11 cellular contexts compared by ENCODE assay signal in the genomic region with DNA sequence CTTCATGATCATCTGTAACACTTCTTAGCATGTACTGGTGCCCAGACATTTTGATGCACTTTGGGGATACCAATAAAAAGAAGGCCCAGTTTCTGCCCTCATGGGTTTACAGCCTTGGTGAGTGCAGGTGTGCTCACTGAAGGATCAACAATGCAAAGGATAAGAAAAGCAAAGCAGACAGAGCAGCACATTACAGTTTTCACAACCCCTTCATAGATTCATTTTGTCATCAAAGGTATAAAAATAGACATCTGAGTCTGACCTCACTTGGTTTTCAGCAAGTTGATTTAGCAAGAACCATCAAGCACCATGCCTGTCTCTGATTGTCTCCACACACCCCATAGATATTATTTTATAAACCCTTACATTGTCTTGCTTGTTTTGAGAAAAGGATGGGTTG.
DNase-seq lines count a peak whose midpoint lies in the region; ATAC-seq and TF ChIP-seq lines count a peak whose summit lies in the region.
"Had no signal": no experiment of that assay in that cellular context is flagged by ENCODE, and none has a peak within 500 bp of the region (broad histone marks: within the 10 kb centered on the region; RNA-seq: fewer than 3 reads in every experiment).

No MANE protein-coding gene starts in this region.

- peaks cover 26% of the 10 kb centered on the region for H3K4me1 ChIP-seq in HAP-1

- ATAC-seq in GM18498 (IDR thresholded peaks at IDR 0.05; ENCODE audit: unreplicated experiment) = peak; percentile 36
- peak; percentile 43 for ATAC-seq in GM21367 (IDR thresholded peaks at IDR 0.05; ENCODE audit: unreplicated experiment)
- ATAC-seq in HG03103 (IDR thresholded peaks at IDR 0.05; ENCODE audit: low read depth, unreplicated experiment) = peak; percentile 47

- no peak overlapping the region for H3K4me3 ChIP-seq in HAP-1

- no peaks in the 10 kb centered on the region for H3K36me3 ChIP-seq in HAP-1 (replicated peaks)

- in situ Hi-C loops in HAP-1 (cut with MboI; ENCODE audit: low sequenced_read_pairs) = no loop called here

- no peaks in the 10 kb centered on the region for H3K27me3 ChIP-seq in HAP-1 (ENCODE audit: low read depth)

- no peaks in the 10 kb centered on the region for H3K9me3 ChIP-seq in HAP-1

- DNase-seq in SK-N-DZ (ENCODE audit: low spot score) (no peak), NCI-H146 treated with DMSO at 0.1 percent for 48 hours (lab: John Stamatoyannopoulos, UW; ENCODE audit: unreplicated experiment) (no peak), DMS79 (lab: John Stamatoyannopoulos, UW) (no peak), HAP-1 (ENCODE audit: low spot score in 2 of 2) (no peak)
- DNase-seq: activated CD8-positive, alpha-beta memory T cell treated with anti-CD3 and anti-CD28 coated beads, Interleukin-2, amount 50 U/mL, for 48 hours; nucleus accumbens; T-helper 1 cell had no signal

- 0 out of 2 replicates have a peak, but pooled peaks have one; percentile 25 for TF ChIP-seq POLR2A in Raji (IDR thresholded peaks at IDR 0.05; ENCODE audit: insufficient read depth, low read depth, low read length)
